In the genomic region with DNA sequence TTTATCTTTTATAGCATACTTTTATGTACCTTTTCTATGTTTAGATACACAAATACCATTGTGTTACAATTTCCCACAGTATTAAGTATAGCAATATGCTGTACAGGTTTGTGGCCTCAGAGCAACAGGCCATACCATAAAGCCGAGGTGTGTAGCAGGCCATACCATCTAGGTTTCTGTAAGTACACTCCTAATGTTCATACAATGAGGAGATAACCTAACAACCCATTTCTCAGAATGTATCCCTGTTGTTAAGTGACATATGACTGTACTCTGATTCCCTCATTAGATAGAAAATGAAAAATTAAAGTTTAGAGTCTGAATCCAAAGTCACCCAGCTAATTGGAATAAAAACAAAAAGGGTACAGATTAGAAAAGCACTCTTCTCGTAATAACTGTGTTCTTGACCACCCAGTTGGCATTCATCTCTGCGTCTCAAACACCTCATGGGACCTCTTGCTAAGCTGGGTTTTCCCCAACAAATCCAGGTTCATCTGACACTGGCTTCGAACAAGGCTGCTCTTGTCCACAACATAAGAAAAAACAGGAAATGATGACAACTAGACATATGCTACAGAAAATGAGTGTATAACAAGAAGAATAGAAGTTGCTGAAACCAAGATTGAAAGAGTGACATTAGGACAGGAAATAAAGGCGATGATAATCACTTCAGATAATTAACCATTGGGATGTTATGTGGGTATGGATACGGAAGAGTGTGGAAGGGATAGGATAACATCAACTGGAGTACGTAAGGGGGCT, we compare ENCODE assay signal across 9 cellular contexts. TPM values are rescaled to one million over a fixed set of nuclear protein-coding genes. Genes with fewer than 3 reads are reported as not detected.
A peak's percentile ranks its signal among the peaks of the same experiment; 100 is the strongest.
DNase-seq lines count a peak whose midpoint lies in the region; ATAC-seq and TF ChIP-seq lines count a peak whose summit lies in the region.
"Had no signal": no experiment of that assay in that cellular context is flagged by ENCODE, and none has a peak within 500 bp of the region (broad histone marks: within the 10 kb centered on the region; RNA-seq: fewer than 3 reads in every experiment).

No MANE protein-coding gene starts in this region.

- TF ChIP-seq EP300 in SK-N-SH (IDR thresholded peaks at IDR 0.05; ENCODE audit: borderline replicate concordance in 1 of 2, low read depth in 1 of 2, low read length in 1 of 2): no peak

- H3K9me2 ChIP-seq in SK-N-SH: no peaks in the 10 kb centered on the region

- no peak for ATAC-seq in SK-N-SH treated with all-trans-retinoic acid at 6 μM for 48 hours

- CTCF ChIA-PET in SK-N-SH (lab: Yijun Ruan, JAX): interaction anchor here (0.8 to 5.9 kb wide), 5 partner anchors 10 to 350 kb away, joined by 3 to 51 read pairs (median 4); no protein-coding TSS in a partner anchor

- POLR2A ChIA-PET in SK-N-SH (lab: Yijun Ruan, JAX): no interaction called here

- H4K20me1 ChIP-seq in SK-N-SH (ENCODE audit: insufficient read depth): no peaks in the 10 kb centered on the region

- 62% methylated on average over 7 of the region's 7 CpGs for WGBS in SK-N-SH (ENCODE audit: low lambda C conversion rate)

- H3K27me3 ChIP-seq in SK-N-SH (ENCODE audit: insufficient read depth): no peaks in the 10 kb centered on the region
- no peaks in the 10 kb centered on the region for H3K27me3 ChIP-seq in iPS-15b (ENCODE audit: control insufficient read depth, insufficient read depth, low read length)
- no peaks in the 10 kb centered on the region for H3K27me3 ChIP-seq in subcutaneous abdominal adipose tissue (ENCODE audit: control insufficient read depth in 5 of 5, insufficient read depth in 4 of 5, low read length in 5 of 5)

- H3K4me3 ChIP-seq in SK-N-SH (ENCODE audit: low read depth in 2 of 2, low read length in 1 of 2) (peak overlapping the region; percentile 75 to 88), iPS-15b (ENCODE audit: low read depth, low read length) (peak overlapping the region; percentile 98), subcutaneous abdominal adipose tissue (ENCODE audit: low read depth in 1 of 5, low read length in 5 of 5) (peak overlapping the region; percentile 80 to 99 (median 91))

- DNase-seq in SK-N-SH (no peak), Kasumi-1 (lab: John Stamatoyannopoulos, UW) (no peak), DMS 273 (lab: John Stamatoyannopoulos, UW; ENCODE audit: unreplicated experiment) (no peak), midbrain (lab: John Stamatoyannopoulos, UW) (no peak)
- peak; percentile 26 to 41 for DNase-seq in activated CD4-positive, alpha-beta T cell treated with anti-CD3 and anti-CD28 coated beads, Interleukin-2, amount 50 U/mL, for 48 hours
- DNase-seq: NCI-H1694 treated with DMSO at 0.1 percent for 48 hours had no signal

- peaks cover 35% of the 10 kb centered on the region for H3K79me2 ChIP-seq in SK-N-SH (ENCODE audit: insufficient read depth)

- H3K4me2 ChIP-seq in SK-N-SH: peak overlapping the region; percentile 93

- H3K4me1 ChIP-seq in SK-N-SH (ENCODE audit: control insufficient read depth in 1 of 2, insufficient read depth in 2 of 2, low read depth in 1 of 2, low read length in 1 of 2) (peaks cover 6 to 11% of the 10 kb centered on the region in 2 experiments; a peak in 1 of 4 replicates), iPS-15b (ENCODE audit: control insufficient read depth, insufficient read depth, low read length) (peaks cover 4% of the 10 kb centered on the region), subcutaneous abdominal adipose tissue (ENCODE audit: control insufficient read depth in 5 of 5, insufficient read depth in 5 of 5, low read length in 5 of 5) (peaks cover 0 to 22% (median 20%) of the 10 kb centered on the region in 5 donors)

- H3K27ac ChIP-seq in SK-N-SH (ENCODE audit: low read depth in 2 of 2, low read length in 1 of 2) (no peak overlapping the region), subcutaneous abdominal adipose tissue (ENCODE audit: low read depth, low read length) (peak overlapping the region; percentile 77)

- no peaks in the 10 kb centered on the region for H3F3A ChIP-seq in SK-N-SH (replicated peaks; ENCODE audit: insufficient read depth)

- peak overlapping the region; percentile 84; the same call in 1 of the 2 replicates for H3K9ac ChIP-seq in SK-N-SH
- no peak overlapping the region for H3K9ac ChIP-seq in iPS-15b (ENCODE audit: low read depth, low read length)
- peak overlapping the region; percentile 82 to 96 (median 91) for H3K9ac ChIP-seq in subcutaneous abdominal adipose tissue (ENCODE audit: low read length in 5 of 5)

- no peak for TF ChIP-seq RAD21 in SK-N-SH (IDR thresholded peaks at IDR 0.05; ENCODE audit: low read length)

- H3K36me3 ChIP-seq in SK-N-SH (replicated peaks in 1 of 2; ENCODE audit: control insufficient read depth in 1 of 2, insufficient read depth in 2 of 2, low read length in 1 of 2): peaks cover 10 to 33% of the 10 kb centered on the region in 2 experiments
- peaks cover 26% of the 10 kb centered on the region for H3K36me3 ChIP-seq in iPS-15b (ENCODE audit: control insufficient read depth, insufficient read depth, low read length)
- H3K36me3 ChIP-seq in subcutaneous abdominal adipose tissue (ENCODE audit: control insufficient read depth in 5 of 5, insufficient read depth in 5 of 5, low read length in 5 of 5): peaks cover 11 to 40% (median 36%) of the 10 kb centered on the region in 5 donors

- no peak for TF ChIP-seq CTCF in SK-N-SH (IDR thresholded peaks at IDR 0.05)

- H3K9me3 ChIP-seq in SK-N-SH (no peaks in the 10 kb centered on the region), iPS-15b (ENCODE audit: control insufficient read depth, insufficient read depth, low read length) (no peaks in the 10 kb centered on the region), subcutaneous abdominal adipose tissue (ENCODE audit: control insufficient read depth in 5 of 5, low read length in 5 of 5) (no peaks in the 10 kb centered on the region)

- no peak overlapping the region for H2AFZ ChIP-seq in SK-N-SH (ENCODE audit: low read depth)

TF ChIP-seq in SK-N-SH, 30 proteins besides CTCF, POLR2A, EP300 and RAD21:
- no peak for TF ChIP-seq RXRA (IDR thresholded peaks at IDR 0.05; ENCODE audit: borderline replicate concordance, low read depth)
- TF ChIP-seq POLR2AphosphoS5 (IDR thresholded peaks at IDR 0.05; ENCODE audit: low read depth, low read length): no peak

TF ChIP-seq in SK-N-SH treated with all-trans-retinoic acid at 6 μM for 48 hours, 23 proteins besides CTCF, POLR2A, EP300 and RAD21:
- TF ChIP-seq, protein P1, sequence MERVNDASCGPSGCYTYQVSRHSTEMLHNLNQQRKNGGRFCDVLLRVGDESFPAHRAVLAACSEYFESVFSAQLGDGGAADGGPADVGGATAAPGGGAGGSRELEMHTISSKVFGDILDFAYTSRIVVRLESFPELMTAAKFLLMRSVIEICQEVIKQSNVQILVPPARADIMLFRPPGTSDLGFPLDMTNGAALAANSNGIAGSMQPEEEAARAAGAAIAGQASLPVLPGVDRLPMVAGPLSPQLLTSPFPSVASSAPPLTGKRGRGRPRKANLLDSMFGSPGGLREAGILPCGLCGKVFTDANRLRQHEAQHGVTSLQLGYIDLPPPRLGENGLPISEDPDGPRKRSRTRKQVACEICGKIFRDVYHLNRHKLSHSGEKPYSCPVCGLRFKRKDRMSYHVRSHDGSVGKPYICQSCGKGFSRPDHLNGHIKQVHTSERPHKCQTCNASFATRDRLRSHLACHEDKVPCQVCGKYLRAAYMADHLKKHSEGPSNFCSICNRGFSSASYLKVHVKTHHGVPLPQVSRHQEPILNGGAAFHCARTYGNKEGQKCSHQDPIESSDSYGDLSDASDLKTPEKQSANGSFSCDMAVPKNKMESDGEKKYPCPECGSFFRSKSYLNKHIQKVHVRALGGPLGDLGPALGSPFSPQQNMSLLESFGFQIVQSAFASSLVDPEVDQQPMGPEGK (CRISPR knock-in tag; IDR thresholded peaks at IDR 0.05; ENCODE audit: borderline replicate concordance): no peak
- TF ChIP-seq ARNTL (CRISPR knock-in tag; IDR thresholded peaks at IDR 0.05; ENCODE audit: borderline replicate concordance, low read depth) (no peak), ZFP3 (CRISPR knock-in tag; IDR thresholded peaks at IDR 0.05) (no peak)

RNA-seq across cellular contexts. Expression of a gene that starts 1.4 kb away (rescaled TPM):
- 340 and 368 TPM in 2 replicates for polyA plus RNA-seq in SK-N-SH (2012; rRNA removed)
- 246 and 295 TPM in 2 replicates for polyA plus RNA-seq in SK-N-SH (2012; cell fraction: cytosol; rRNA removed)
- polyA plus RNA-seq in SK-N-SH (2012; cell fraction: nucleus; rRNA removed): 159 and 228 TPM in 2 replicates

RNA-seq across cellular contexts. Expression of a gene that starts 7.4 kb away (rescaled TPM):
- 8.1 and 11.0 TPM in 2 replicates for polyA plus RNA-seq in SK-N-SH (2012; rRNA removed)
- 8.0 and 10.1 TPM in 2 replicates for polyA plus RNA-seq in SK-N-SH (2012; cell fraction: cytosol; rRNA removed)
- 13.2 and 20.0 TPM in 2 replicates for polyA plus RNA-seq in SK-N-SH (2012; cell fraction: nucleus; rRNA removed)

RNA-seq across cellular contexts. Expression of a gene that starts 8.6 kb away (rescaled TPM):
- polyA plus RNA-seq in SK-N-SH (2012; rRNA removed): 8.8 and 15.5 TPM in 2 replicates
- 1.3 and 1.4 TPM in 2 replicates for polyA plus RNA-seq in SK-N-SH (2012; cell fraction: cytosol; rRNA removed)
- polyA plus RNA-seq in SK-N-SH (2012; cell fraction: nucleus; rRNA removed): 99.1 and 129 TPM in 2 replicates

Comparison
In these comparisons a context has a peak if more than half of its experiments do, and no peak if none do; other contexts are left out.
1. DNase-seq: peak in activated CD4-positive, alpha-beta T cell treated with anti-CD3 and anti-CD28 coated beads, Interleukin-2, amount 50 U/mL, for 48 hours (2 of 2); none in SK-N-SH (single experiment), Kasumi-1 (0 of 2), DMS 273 (single experiment) and midbrain (single experiment).
2. Peak in every context shown above with its lines, with median percentiles within 50 percentile points of each other: H3K4me3 ChIP-seq.